Comparison of ENCODE assay signal across 8 cellular contexts in genomic region chr12:3752741-3753486, GRCh38. TPM values are rescaled to one million over a fixed set of nuclear protein-coding genes. Genes with fewer than 3 reads are reported as not detected.
A peak's percentile ranks its signal among the peaks of the same experiment; 100 is the strongest.
DNase-seq lines count a peak whose midpoint lies in the region; ATAC-seq and TF ChIP-seq lines count a peak whose summit lies in the region.

TSS of gene CRACR2A (minus strand) at chr12:3753109. CDS start at chr12:3696999, 56,110 bp downstream.

- H3K14ac ChIP-seq in neuronal stem cell (ENCODE audit: low read length) = peak within 1 kb of the TSS; percentile 21

- H3K27me3 ChIP-seq in neuronal stem cell (ENCODE audit: control insufficient read depth in 3 of 3, insufficient read depth in 3 of 3, low read depth in 1 of 3, low read length in 3 of 3) = peaks cover 0 to 4% (median 3%) of the 10 kb centered on the region in 3 experiments
- no peaks in the 10 kb centered on the region for H3K27me3 ChIP-seq in thoracic aorta (replicated peaks; ENCODE audit: insufficient read depth)

- ATAC-seq in HG02943 (IDR thresholded peaks at IDR 0.05; ENCODE audit: low read depth, unreplicated experiment) (peak; percentile 56), thoracic aorta (ENCODE audit: insufficient number of reproducible peaks, low FRiP score, low read depth) (no peak)

- no peak within 1 kb of the TSS for H2BK120ac ChIP-seq in neuronal stem cell (ENCODE audit: low read depth, low read length)

- H3K9me3 ChIP-seq in neuronal stem cell (replicated peaks in 1 of 2; ENCODE audit: control insufficient read depth in 2 of 2, insufficient read depth in 1 of 2, low read depth in 1 of 2, low read length in 2 of 2) (peaks cover 0 to 3% of the 10 kb centered on the region in 2 donors), thoracic aorta (no peaks in the 10 kb centered on the region)

- H3K18ac ChIP-seq in neuronal stem cell (ENCODE audit: low read length) = peak within 1 kb of the TSS; percentile 91

- no peak within 1 kb of the TSS for H2BK15ac ChIP-seq in neuronal stem cell (ENCODE audit: low read length)

- H2BK12ac ChIP-seq in neuronal stem cell (ENCODE audit: low read length) = no peak within 1 kb of the TSS

- H3K79me1 ChIP-seq in neuronal stem cell (ENCODE audit: low read depth, low read length) = no peaks in the 10 kb centered on the region

- peak; percentile 5 for DNase-seq in SKM-1 treated with dmso at 0.1 percent for 144 hours (lab: John Stamatoyannopoulos, UW; ENCODE audit: unreplicated experiment)
- DNase-seq in SKM-1 (lab: John Stamatoyannopoulos, UW; ENCODE audit: unreplicated experiment) = no peak
- DNase-seq in NCI-H69 (lab: John Stamatoyannopoulos, UW) = peak; percentile 92
- peak; percentile 48 for DNase-seq in activated CD8-positive, alpha-beta memory T cell treated with anti-CD3 and anti-CD28 coated beads, Interleukin-2, amount 50 U/mL, for 1 hour (ENCODE audit: extremely low read depth)
- DNase-seq in fibroblast of gingiva (ENCODE audit: low read depth) = peak; percentile 79
- peak; percentile 64 for DNase-seq in neuronal stem cell (ENCODE audit: low spot score)
- no peak for DNase-seq in thoracic aorta (ENCODE audit: low spot score)

- H3K4me1 ChIP-seq in neuronal stem cell (ENCODE audit: control insufficient read depth in 2 of 2, insufficient read depth in 1 of 2, low read depth in 1 of 2, low read length in 2 of 2) = peaks cover 2 to 6% of the 10 kb centered on the region in 2 donors
- H3K4me1 ChIP-seq in thoracic aorta (ENCODE audit: control insufficient read depth in 1 of 2, low read depth in 2 of 2) = peaks cover 0 to 6% of the 10 kb centered on the region in 2 donors

- peak within 1 kb of the TSS; percentile 46 for H2AFZ ChIP-seq in neuronal stem cell (ENCODE audit: low read length)

- H3K36me3 ChIP-seq in neuronal stem cell (replicated peaks in 1 of 2; ENCODE audit: control insufficient read depth in 2 of 2, insufficient read depth in 2 of 2, low read length in 2 of 2) (no peaks in the 10 kb centered on the region), thoracic aorta (no peaks in the 10 kb centered on the region)

- H4K8ac ChIP-seq in neuronal stem cell (ENCODE audit: low read depth, low read length) = no peak within 1 kb of the TSS

- peak within 1 kb of the TSS; percentile 54 for H3K9ac ChIP-seq in neuronal stem cell (ENCODE audit: low read depth, low read length, poor library complexity)

- H3K27ac ChIP-seq in neuronal stem cell (replicated peaks; ENCODE audit: low read length) = no peak within 1 kb of the TSS
- peak within 1 kb of the TSS in 1 of 2 donors; percentile 5 for H3K27ac ChIP-seq in thoracic aorta

- no CpG with 5 or more reads among the region's 62 CpGs for WGBS in neuronal stem cell (ENCODE audit: extremely low coverage in 2 of 2, insufficient read length in 2 of 2, insufficient replicate concordance in 1 of 2), 2 donors

- peak within 1 kb of the TSS; percentile 60 for H3K4me2 ChIP-seq in neuronal stem cell (ENCODE audit: insufficient read depth, low read length, poor library complexity, severe bottlenecking)

- H4K91ac ChIP-seq in neuronal stem cell (ENCODE audit: low read depth, low read length, poor library complexity) = no peak within 1 kb of the TSS

- H3K4me3 ChIP-seq in neuronal stem cell (ENCODE audit: low read length in 2 of 2) (peak within 1 kb of the TSS in 1 of 2 donors; percentile 58), thoracic aorta (peak within 1 kb of the TSS; percentile 69)

- H2AK5ac ChIP-seq in neuronal stem cell (ENCODE audit: low read depth, low read length) = peak within 1 kb of the TSS; percentile 79

- no peak for TF ChIP-seq CTCF in thoracic aorta (IDR thresholded peaks at IDR 0.05)

- peak within 1 kb of the TSS; percentile 42 for H2BK5ac ChIP-seq in neuronal stem cell (ENCODE audit: low read length)

- peak within 1 kb of the TSS; percentile 61 for H3K23ac ChIP-seq in neuronal stem cell (ENCODE audit: low read depth, low read length, poor library complexity)

- no peak within 1 kb of the TSS for H3K4ac ChIP-seq in neuronal stem cell (ENCODE audit: low read length)

RNA-seq across cellular contexts. Expression of gene CRACR2A, which starts in this region (rescaled TPM):
- polyA plus RNA-seq in neuronal stem cell (2013, experiment 1 of 2) = 0.71 TPM
- polyA plus RNA-seq in neuronal stem cell (2013, experiment 2 of 2) = 0.64 TPM
- total RNA-seq in thoracic aorta = 1 to 10 TPM; 2.2 to 2.7 TPM

Comparison
In these comparisons a context has a peak if more than half of its experiments do, and no peak if none do; other contexts are left out.
1. DNase-seq: peak in SKM-1 treated with dmso at 0.1 percent for 144 hours (single experiment), NCI-H69 (single experiment), activated CD8-positive, alpha-beta memory T cell treated with anti-CD3 and anti-CD28 coated beads, Interleukin-2, amount 50 U/mL, for 1 hour (single experiment), fibroblast of gingiva (single experiment) and neuronal stem cell (single experiment); none in SKM-1 (single experiment) and thoracic aorta (single experiment).